Comparison of ENCODE assay signal across 8 cellular contexts in genomic region chr7:36115448-36116321, GRCh38. TPM values are rescaled to one million over a fixed set of nuclear protein-coding genes. Genes with fewer than 3 reads are reported as not detected.
A peak's percentile ranks its signal among the peaks of the same experiment; 100 is the strongest.
DNase-seq lines count a peak whose midpoint lies in the region; ATAC-seq and TF ChIP-seq lines count a peak whose summit lies in the region.

No MANE protein-coding gene starts in this region.

- CTCF ChIA-PET in Panc1 (lab: Charles Lee) = interaction anchor here (0.5 kb wide), 1 partner anchor 1100 kb away, joined by 4 read pairs; no protein-coding TSS in a partner anchor
- CTCF ChIA-PET in activated naive CD4-positive, alpha-beta T cell treated with anti-CD3 and anti-CD28 coated beads for 36 hours (lab: Charles Lee) = interaction anchor here (1.2 to 1.4 kb wide), 2 partner anchors 94 to 204 kb away, joined by 3 read pairs; no protein-coding TSS in a partner anchor

- peaks cover 8% of the 10 kb centered on the region for H3K27me3 Mint-ChIP-seq in activated naive CD4-positive, alpha-beta T cell treated with anti-CD3 and anti-CD28 coated beads for 36 hours (ENCODE audit: low read depth)

- BruUV-seq in Panc1 (replicated peaks; lab: Mats Ljungman, UMichigan) = no TSS peak

- H3K36me3 Mint-ChIP-seq in activated naive CD4-positive, alpha-beta T cell treated with anti-CD3 and anti-CD28 coated beads for 36 hours (ENCODE audit: low read depth) = no peaks in the 10 kb centered on the region

- H3K27ac Mint-ChIP-seq in activated naive CD4-positive, alpha-beta T cell treated with anti-CD3 and anti-CD28 coated beads for 36 hours = no peak overlapping the region

- in situ Hi-C loops in Panc1 (cut with HindIII; ENCODE audit: low pct_unique_long_range_greater_than_20kb, low sequenced_read_pairs) = loop anchor here (25.0 kb wide), 1 partner anchor 128 kb away; no protein-coding TSS in a partner anchor

- no peaks in the 10 kb centered on the region for H3K27me3 ChIP-seq in Panc1 (ENCODE audit: control insufficient read depth, insufficient read depth, low read length)
- no peaks in the 10 kb centered on the region for H3K27me3 ChIP-seq in right atrium auricular region

- H3K36me3 ChIP-seq in Panc1 (ENCODE audit: control insufficient read depth, insufficient read depth, low read length) (no peaks in the 10 kb centered on the region), right atrium auricular region (no peaks in the 10 kb centered on the region)

- DNase-seq in Panc1 (ENCODE audit: low read depth, low spot score) (peak; percentile 96), right atrium auricular region (ENCODE audit: low spot score) (peak; percentile 81), cerebellar cortex (ENCODE audit: low spot score) (no peak), NCI-H524 treated with DMSO at 0.1 percent for 48 hours (lab: John Stamatoyannopoulos, UW) (no peak)
- DNase-seq in activated naive CD4-positive, alpha-beta T cell treated with anti-CD3 and anti-CD28 coated beads for 36 hours = peak; percentile 96
- DNase-seq in stimulated activated CD4-positive, alpha-beta T cell treated with anti-CD3 and anti-CD28 coated beads, Interleukin-2, amount 100 ng/mL, for 4 hours (ENCODE audit: low read depth) = peak; percentile 59

- H3K4me3 Mint-ChIP-seq in activated naive CD4-positive, alpha-beta T cell treated with anti-CD3 and anti-CD28 coated beads for 36 hours = no peak overlapping the region

- peak overlapping the region; percentile 74 for H3K27ac ChIP-seq in Panc1 (ENCODE audit: low read length)
- peak overlapping the region; percentile 42 to 69 for H3K27ac ChIP-seq in right atrium auricular region

- TF ChIP-seq CTCF in Panc1 (IDR thresholded peaks at IDR 0.05) (no peak), right atrium auricular region (IDR thresholded peaks at IDR 0.05) (no peak)

- peaks cover 5% of the 10 kb centered on the region; the same call in 1 of the 2 replicates for H3K9me3 ChIP-seq in Panc1 (ENCODE audit: control insufficient read depth, insufficient read depth, low read depth, low read length)
- H3K9me3 ChIP-seq in right atrium auricular region = no peaks in the 10 kb centered on the region

- ATAC-seq in GM18868 (IDR thresholded peaks at IDR 0.05; ENCODE audit: unreplicated experiment) (peak; percentile 100), HG02938 (IDR thresholded peaks at IDR 0.05; ENCODE audit: unreplicated experiment) (peak; percentile 100), Panc1 (peak; percentile 96)

- H3K4me1 ChIP-seq in Panc1 (ENCODE audit: control insufficient read depth, insufficient read depth, low read length) = peaks cover 25% of the 10 kb centered on the region
- peaks cover 0 to 37% of the 10 kb centered on the region in 2 donors for H3K4me1 ChIP-seq in right atrium auricular region

- intact Hi-C loops in Panc1 (cut with micrococcal nuclease; ENCODE audit: unreplicated experiment) = no loop called here
- intact Hi-C loops in activated naive CD4-positive, alpha-beta T cell treated with anti-CD3 and anti-CD28 coated beads for 36 hours (cut with micrococcal nuclease) = loop anchor here (1.0 to 2.0 kb wide), 5 partner anchors 38 to 917 kb away; partner anchors contain the start of genes ANLN and EEPD1

- POLR2A ChIA-PET in Panc1 (lab: Charles Lee) = interaction anchor here (0.6 kb wide), 1 partner anchor 1114 kb away, joined by 6 read pairs; no protein-coding TSS in a partner anchor

- no peaks in the 10 kb centered on the region for H3K9me3 Mint-ChIP-seq in activated naive CD4-positive, alpha-beta T cell treated with anti-CD3 and anti-CD28 coated beads for 36 hours

- H3K4me3 ChIP-seq in Panc1 (ENCODE audit: low read depth in 2 of 2, low read length in 2 of 2) = no peak overlapping the region
- H3K4me3 ChIP-seq in right atrium auricular region = no peak overlapping the region

- peaks cover 27% of the 10 kb centered on the region for H3K4me1 Mint-ChIP-seq in activated naive CD4-positive, alpha-beta T cell treated with anti-CD3 and anti-CD28 coated beads for 36 hours (ENCODE audit: low read depth)

RNA-seq across cellular contexts. Expression of gene EEPD1, which starts 37.4 kb away (rescaled TPM):
- total RNA-seq in Panc1 (2021; ENCODE audit: unreplicated experiment) (48.0 TPM), right atrium auricular region (1 to 10 TPM; 4.0 to 6.8 TPM)
- polyA plus RNA-seq in Panc1 (2012; ENCODE audit: insufficient read length) = 87.5 TPM
- under 1 TPM; 0.49 to 0.50 TPM for total RNA-seq in activated naive CD4-positive, alpha-beta T cell treated with anti-CD3 and anti-CD28 coated beads for 36 hours

Comparison
In these comparisons a context has a peak if more than half of its experiments do, and no peak if none do; other contexts are left out.
1. DNase-seq: peak in Panc1 (single experiment), activated naive CD4-positive, alpha-beta T cell treated with anti-CD3 and anti-CD28 coated beads for 36 hours (single experiment), right atrium auricular region (single experiment) and stimulated activated CD4-positive, alpha-beta T cell treated with anti-CD3 and anti-CD28 coated beads, Interleukin-2, amount 100 ng/mL, for 4 hours (single experiment); none in cerebellar cortex (single experiment) and NCI-H524 treated with DMSO at 0.1 percent for 48 hours (single experiment).
2. Peak in every context shown above with its lines, with median percentiles within 50 percentile points of each other: ATAC-seq.